In genomic region chr21:41138711-41139110, GRCh38 we compare ENCODE assay signal across 28 cellular contexts.
"Had no signal": no experiment of that assay in that cellular context is flagged by ENCODE, and none has a peak within 500 bp of the region (broad histone marks: within the 10 kb centered on the region; RNA-seq: fewer than 3 reads in every experiment).

No MANE protein-coding gene starts in this region.

- H3K36me3 ChIP-seq: colonic mucosa, esophagus muscularis mucosa, esophagus squamous epithelium, gastrocnemius medialis, gastroesophageal sphincter, heart left ventricle, heart right ventricle had no signal

- H3K4me3 ChIP-seq: colonic mucosa, coronary artery, dorsolateral prefrontal cortex, esophagus muscularis mucosa, esophagus squamous epithelium, gastrocnemius medialis, gastroesophageal sphincter, heart left ventricle, heart right ventricle had no signal

- H3K9me3 ChIP-seq: colonic mucosa, esophagus muscularis mucosa, esophagus squamous epithelium, gastrocnemius medialis, gastroesophageal sphincter, heart left ventricle, heart right ventricle had no signal

- DNase-seq: colonic mucosa; cortex of kidney; dermis blood vessel endothelial cell; dorsolateral prefrontal cortex; effector CD4-positive, alpha-beta T cell; effector CD8-positive, alpha-beta T cell; effector memory CD4-positive, alpha-beta T cell; effector memory CD8-positive, alpha-beta T cell; endodermal cell; erythroblast; esophagus squamous epithelium; foreskin fibroblast; foreskin keratinocyte; foreskin melanocyte; gastrocnemius medialis; glutamatergic neuron; head of caudate nucleus; heart left ventricle; heart right ventricle had no signal

- H3K4me1 ChIP-seq: colonic mucosa, gastrocnemius medialis had no signal

- FAIRE-seq: colon, endometrium, endothelial cell of umbilical vein, frontal cortex had no signal

- H3K27ac ChIP-seq: colonic mucosa, coronary artery, dorsolateral prefrontal cortex, epithelial cell of prostate, esophagus muscularis mucosa, esophagus squamous epithelium, foreskin keratinocyte, gastrocnemius medialis, gastroesophageal sphincter, heart left ventricle, heart right ventricle had no signal

- H3K27me3 ChIP-seq: colonic mucosa, gastrocnemius medialis had no signal

- ATAC-seq: effector memory CD8-positive, alpha-beta T cell; esophagus mucosa; foreskin keratinocyte; gastrocnemius medialis; gastroesophageal sphincter; heart left ventricle; heart right ventricle had no signal
